ENCODE assay signal across 9 cellular contexts in the genomic region with DNA sequence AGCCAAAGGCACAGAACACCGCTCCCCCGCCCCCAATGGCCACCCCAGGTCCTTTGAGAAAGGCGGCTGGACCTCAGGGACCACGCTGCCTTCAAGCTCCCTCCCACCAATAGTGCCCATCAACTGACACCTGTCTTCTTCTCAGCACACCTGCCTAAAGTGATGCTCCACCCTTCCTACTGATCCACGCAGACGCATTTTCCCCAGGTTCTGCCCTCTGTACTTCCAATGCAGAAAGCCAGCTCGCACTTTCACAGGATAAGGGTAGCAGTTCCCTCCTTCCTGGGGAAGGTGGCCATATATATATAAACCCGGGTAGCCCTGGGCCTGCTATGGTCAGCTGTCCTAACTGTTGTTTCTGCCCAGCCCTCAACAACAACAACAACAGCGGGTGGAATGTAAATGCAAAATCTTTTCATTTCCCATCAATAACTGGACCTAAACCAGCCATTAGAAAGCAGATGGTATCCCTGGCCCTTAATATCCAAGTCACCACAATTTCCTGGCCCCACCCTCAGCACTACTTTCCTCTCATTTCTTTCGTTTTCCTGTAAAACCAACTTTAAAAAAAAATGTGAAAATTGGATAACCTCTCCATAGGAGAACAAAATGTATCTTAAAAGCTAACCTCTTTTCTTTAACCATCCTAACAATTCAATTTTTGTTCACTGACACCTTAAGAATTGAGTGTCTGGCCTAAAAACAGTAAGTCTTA. TPM values are rescaled to one million over a fixed set of nuclear protein-coding genes. Genes with fewer than 3 reads are reported as not detected.
A peak's percentile ranks its signal among the peaks of the same experiment; 100 is the strongest.
DNase-seq lines count a peak whose midpoint lies in the region; ATAC-seq and TF ChIP-seq lines count a peak whose summit lies in the region.
"Had no signal": no experiment of that assay in that cellular context is flagged by ENCODE, and none has a peak within 500 bp of the region (broad histone marks: within the 10 kb centered on the region; RNA-seq: fewer than 3 reads in every experiment).

No MANE protein-coding gene starts in this region.

- H3K4me1 ChIP-seq in Caco-2, result peaks cover 10% of the 10 kb centered on the region; the same call in 1 of the 2 replicates

- no peaks in the 10 kb centered on the region for H3K27me3 ChIP-seq in Caco-2 (replicated peaks; ENCODE audit: control insufficient read depth, insufficient read depth, low read length)

- no peaks in the 10 kb centered on the region for H3K9me3 ChIP-seq in Caco-2

- H3K4me3 Mint-ChIP-seq in Caco-2 (ENCODE audit: unreplicated experiment) (peak overlapping the region; percentile 54), chondrocyte (ENCODE audit: unreplicated experiment) (peak overlapping the region; percentile 74), natural killer cell (peak overlapping the region; percentile 75)

- DNase-seq in Caco-2 (no peak), NCI-H345 (lab: John Stamatoyannopoulos, UW) (peak; percentile 24), chondrocyte (ENCODE audit: low spot score) (no peak), natural killer cell (no peak), iPS-NIHi11 (ENCODE audit: low spot score) (no peak), ureter (ENCODE audit: low spot score) (no peak)
- DNase-seq: stimulated activated CD4-positive, alpha-beta T cell treated with anti-CD3 and anti-CD28 coated beads, Interleukin-4, amount 100 ng/mL, for 4 hours had no signal

- CTCF ChIA-PET in Caco-2 (lab: Charles Lee), result no interaction called here

- H3K4me3 ChIP-seq in Caco-2 (ENCODE audit: low read depth, low read length), result peak overlapping the region; percentile 4

- POLR2A ChIA-PET in Caco-2 (lab: Charles Lee), result no interaction called here

- H3K4me1 Mint-ChIP-seq in Caco-2 (ENCODE audit: low read depth, unreplicated experiment) (peaks cover 7% of the 10 kb centered on the region), chondrocyte (ENCODE audit: low read depth) (peaks cover 53% of the 10 kb centered on the region), natural killer cell (peaks cover 16 to 17% of the 10 kb centered on the region in 2 donors)

- H3K27ac Mint-ChIP-seq in Caco-2 (ENCODE audit: unreplicated experiment) (no peak overlapping the region), chondrocyte (ENCODE audit: unreplicated experiment) (no peak overlapping the region), natural killer cell (no peak overlapping the region)

- H3K9me3 Mint-ChIP-seq in Caco-2 (ENCODE audit: unreplicated experiment) (no peaks in the 10 kb centered on the region), chondrocyte (ENCODE audit: low read depth) (no peaks in the 10 kb centered on the region), natural killer cell (no peaks in the 10 kb centered on the region)

- TSS peak; percentile 25 for BruUV-seq in Caco-2 (replicated peaks; lab: Mats Ljungman, UMichigan)

- no peaks in the 10 kb centered on the region for H3K27me3 Mint-ChIP-seq in Caco-2 (ENCODE audit: insufficient read depth, unreplicated experiment)
- H3K27me3 Mint-ChIP-seq in chondrocyte (ENCODE audit: low read depth), result no peaks in the 10 kb centered on the region
- H3K27me3 Mint-ChIP-seq in natural killer cell (ENCODE audit: low read depth in 2 of 2), result peaks cover 9 to 15% of the 10 kb centered on the region in 2 donors

- no peak for ATAC-seq in natural killer cell
- no peak for ATAC-seq in HG03469 (IDR thresholded peaks at IDR 0.05; ENCODE audit: unreplicated experiment)
- ATAC-seq in GM21367 (IDR thresholded peaks at IDR 0.05; ENCODE audit: unreplicated experiment), result no peak

- H3K36me3 Mint-ChIP-seq in Caco-2 (ENCODE audit: insufficient read depth, unreplicated experiment) (no peaks in the 10 kb centered on the region), chondrocyte (ENCODE audit: low read depth) (no peaks in the 10 kb centered on the region), natural killer cell (no peaks in the 10 kb centered on the region)

- intact Hi-C loops in Caco-2 (cut with micrococcal nuclease; ENCODE audit: unreplicated experiment) (no loop called here), natural killer cell (cut with micrococcal nuclease) (no loop called here)

- no peak for TF ChIP-seq CTCF in Caco-2 (IDR thresholded peaks at IDR 0.05; ENCODE audit: insufficient read depth in 1 of 2, low read depth in 1 of 2, low read length in 1 of 2, severe bottlenecking in 1 of 2, unreplicated experiment in 1 of 2)
- no peak for TF ChIP-seq CTCF in chondrocyte (IDR thresholded peaks at IDR 0.05)
- no peak for TF ChIP-seq CTCF in natural killer cell (IDR thresholded peaks at IDR 0.05)

- H3K36me3 ChIP-seq in Caco-2 (ENCODE audit: control insufficient read depth, insufficient read depth, low read length), result no peaks in the 10 kb centered on the region

RNA-seq across cellular contexts. Expression of a gene that starts 1.7 kb away (rescaled TPM):
- total RNA-seq in Caco-2 (2022) (53.6 and 60.0 TPM in 2 replicates), chondrocyte (55.0 to 88.8 TPM (median 56.0 TPM) in 3 replicates), natural killer cell (10 to 100 TPM; 12.9 to 24.4 (median 20.2) TPM), ureter (54.5 TPM)
